ENCODE assay signal across 8 cellular contexts in genomic region chr15:37102315-37103021, GRCh38. TPM values are rescaled to one million over a fixed set of nuclear protein-coding genes. Genes with fewer than 3 reads are reported as not detected.
DNase-seq lines count a peak whose midpoint lies in the region; ATAC-seq, FAIRE-seq and TF ChIP-seq lines count a peak whose summit lies in the region.

No MANE protein-coding gene starts in this region.

- H3K9me3 ChIP-seq in SJCRH30 (replicated peaks) (no peaks in the 10 kb centered on the region), gastroesophageal sphincter (no peaks in the 10 kb centered on the region), small intestine (ENCODE audit: control insufficient read depth, low read depth) (no peaks in the 10 kb centered on the region)

- no peak for TF ChIP-seq EP300 in gastroesophageal sphincter (IDR thresholded peaks at IDR 0.05)

- H3K36me3 ChIP-seq in SJCRH30, result no peaks in the 10 kb centered on the region
- H3K36me3 ChIP-seq in gastroesophageal sphincter, result no peaks in the 10 kb centered on the region
- no peaks in the 10 kb centered on the region for H3K36me3 ChIP-seq in small intestine (ENCODE audit: control insufficient read depth in 2 of 2, insufficient read depth in 2 of 2, low read length in 2 of 2)

- no peak for TF ChIP-seq POLR2A in gastroesophageal sphincter (IDR thresholded peaks at IDR 0.05)

- WGBS in gastroesophageal sphincter (ENCODE audit: low coverage in 1 of 2), 2 donors, result 1 to 3% methylated on average over 23 to 34 of the region's 34 CpGs
- 5 to 7% (median 6%) methylated on average over 34 of the region's 34 CpGs for WGBS in small intestine, 3 donors

- H3K4me3 ChIP-seq in SJCRH30, result peak overlapping the region; percentile 79
- H3K4me3 ChIP-seq in gastroesophageal sphincter, result peak overlapping the region; percentile 65 to 85
- H3K4me3 ChIP-seq in small intestine (ENCODE audit: low read depth in 1 of 2, low read length in 2 of 2), result peak overlapping the region; percentile 21 to 74

- H3K27me3 ChIP-seq in SJCRH30 (no peaks in the 10 kb centered on the region), gastroesophageal sphincter (no peaks in the 10 kb centered on the region), small intestine (ENCODE audit: control insufficient read depth in 2 of 2, insufficient read depth in 2 of 2, low read length in 2 of 2) (peaks cover 0 to 11% of the 10 kb centered on the region in 2 donors)

- DNase-seq in NCI-H748 (lab: John Stamatoyannopoulos, UW; ENCODE audit: unreplicated experiment) (peak; percentile 8), NCI-H748 treated with DMSO at 0.1 percent for 48 hours (lab: John Stamatoyannopoulos, UW) (no peak), SJCRH30 (peak; percentile 57 to 69), small intestine (peak; percentile 8), HuH-7.5 (ENCODE audit: low spot score) (no peak)
- DNase-seq in stimulated activated CD4-positive, alpha-beta T cell treated with anti-CD3 and anti-CD28 coated beads, Interleukin-4, amount 100 ng/mL, for 4 hours, result no peak

- H3K4me1 ChIP-seq in SJCRH30, result peaks cover 4% of the 10 kb centered on the region
- peaks cover 0 to 19% (median 0%) of the 10 kb centered on the region in 3 donors for H3K4me1 ChIP-seq in gastroesophageal sphincter
- no peaks in the 10 kb centered on the region for H3K4me1 ChIP-seq in small intestine (ENCODE audit: control insufficient read depth in 2 of 2, insufficient read depth in 1 of 2, low read depth in 1 of 2, low read length in 1 of 2)

- no peak for ATAC-seq in gastroesophageal sphincter
- no peak for ATAC-seq in HG02973 (IDR thresholded peaks at IDR 0.05; ENCODE audit: unreplicated experiment)

- TF ChIP-seq CTCF in gastroesophageal sphincter (IDR thresholded peaks at IDR 0.05), result no peak

- H3K27ac ChIP-seq in SJCRH30 (peak overlapping the region; percentile 89), gastroesophageal sphincter (peak overlapping the region; percentile 18 to 98 (median 94)), small intestine (ENCODE audit: low read depth in 1 of 2, low read length in 1 of 2) (peak overlapping the region in 1 of 2 donors; percentile 60)

- FAIRE-seq in small intestine (lab: Jason Lieb, UNC), result no peak

RNA-seq across cellular contexts. Expression of gene MEIS2, which starts 2.1 kb away (rescaled TPM):
- 18.1 and 18.4 TPM in 2 replicates for total RNA-seq in SJCRH30 (2014; rRNA removed; shearing (Covaris generic))
- total RNA-seq in gastroesophageal sphincter, result 100 to 1,000 TPM in 1 of 4 donors, 10 to 100 TPM in 3; 43.1 to 108 (median 85.7) TPM
- 10 to 100 TPM in 2 of 3 donors, 1 to 10 TPM in 1; 8.7 to 13.2 (median 11.8) TPM for polyA plus RNA-seq in small intestine

Comparison
In these comparisons a context has a peak if more than half of its experiments do, and no peak if none do; other contexts are left out.
1. DNase-seq: peak in NCI-H748 (single experiment), SJCRH30 (2 of 2) and small intestine (single experiment); none in NCI-H748 treated with DMSO at 0.1 percent for 48 hours (single experiment), stimulated activated CD4-positive, alpha-beta T cell treated with anti-CD3 and anti-CD28 coated beads, Interleukin-4, amount 100 ng/mL, for 4 hours (0 of 2) and HuH-7.5 (single experiment).
2. Peak in every context shown above with its lines, with median percentiles within 50 percentile points of each other: H3K4me3 ChIP-seq.